Comparison of ENCODE assay signal across 8 cellular contexts in genomic region chr13:52565324-52565723, GRCh38.
DNase-seq lines count a peak whose midpoint lies in the region; ATAC-seq and TF ChIP-seq lines count a peak whose summit lies in the region.
"Not testable (repeated sequence)": the region's sequence is repeated elsewhere in the genome, so short reads cannot be mapped to it uniquely, and the experiment has no call there.

No MANE protein-coding gene starts in this region.

- not testable (repeated sequence) for H3K27me3 ChIP-seq in BLaER1; MM.1S (replicated peaks; ENCODE audit: insufficient read depth, low read length)

- not testable (repeated sequence) for TF ChIP-seq CTCF in MM.1S (IDR thresholded peaks at IDR 0.05; ENCODE audit: low read length)

- ATAC-seq in GM18520 (IDR thresholded peaks at IDR 0.05; ENCODE audit: unreplicated experiment) (peak; percentile 81), GM19351 (IDR thresholded peaks at IDR 0.05; ENCODE audit: unreplicated experiment) (peak; percentile 87), GM21515 (IDR thresholded peaks at IDR 0.05; ENCODE audit: unreplicated experiment) (peak; percentile 83), HG02642 (IDR thresholded peaks at IDR 0.05; ENCODE audit: poor library complexity, unreplicated experiment) (peak; percentile 89), HG03039 (IDR thresholded peaks at IDR 0.05; ENCODE audit: unreplicated experiment) (peak; percentile 74), HG03342 (IDR thresholded peaks at IDR 0.05; ENCODE audit: unreplicated experiment) (peak; percentile 86)

- not testable (repeated sequence) for H2AFZ ChIP-seq in MM.1S (ENCODE audit: low read length)

- H4K20me1 ChIP-seq in BLaER1; MM.1S (ENCODE audit: insufficient read depth, low read length): not testable (repeated sequence)

- H3F3A ChIP-seq in MM.1S (ENCODE audit: insufficient read depth, low read length): not testable (repeated sequence)

- H3K4me1 ChIP-seq in BLaER1: peaks cover 12% of the 10 kb centered on the region; the same call in 1 of the 2 replicates
- not testable (repeated sequence) for H3K4me1 ChIP-seq in MM.1S (ENCODE audit: low read length)

- H3K9me3 ChIP-seq in BLaER1; MM.1S (replicated peaks; ENCODE audit: insufficient read depth, low read length): not testable (repeated sequence)

- H3K9me2 ChIP-seq in MM.1S (replicated peaks; ENCODE audit: insufficient read depth, low read length): not testable (repeated sequence)

- not testable (repeated sequence) for H3K79me2 ChIP-seq in MM.1S (ENCODE audit: low read length)

- peak; percentile 12 for DNase-seq in MM.1S

- not testable (repeated sequence) for H3K36me3 ChIP-seq in BLaER1; MM.1S (replicated peaks; ENCODE audit: insufficient read depth, low read length)

- H3K4me3 ChIP-seq in BLaER1; MM.1S (ENCODE audit: low read length): not testable (repeated sequence)

- not testable (repeated sequence) for H3K27ac ChIP-seq in BLaER1
- peak overlapping the region; percentile 32; the same call in 1 of the 2 replicates for H3K27ac ChIP-seq in MM.1S (ENCODE audit: low read length)

- peak overlapping the region; percentile 34; the same call in 1 of the 2 replicates for H3K4me2 ChIP-seq in BLaER1
- H3K4me2 ChIP-seq in MM.1S (ENCODE audit: low read depth, low read length): not testable (repeated sequence)

- H3K9ac ChIP-seq in BLaER1; MM.1S (ENCODE audit: low read length): not testable (repeated sequence)
